ENCODE assay signal across 11 cellular contexts in the genomic region with DNA sequence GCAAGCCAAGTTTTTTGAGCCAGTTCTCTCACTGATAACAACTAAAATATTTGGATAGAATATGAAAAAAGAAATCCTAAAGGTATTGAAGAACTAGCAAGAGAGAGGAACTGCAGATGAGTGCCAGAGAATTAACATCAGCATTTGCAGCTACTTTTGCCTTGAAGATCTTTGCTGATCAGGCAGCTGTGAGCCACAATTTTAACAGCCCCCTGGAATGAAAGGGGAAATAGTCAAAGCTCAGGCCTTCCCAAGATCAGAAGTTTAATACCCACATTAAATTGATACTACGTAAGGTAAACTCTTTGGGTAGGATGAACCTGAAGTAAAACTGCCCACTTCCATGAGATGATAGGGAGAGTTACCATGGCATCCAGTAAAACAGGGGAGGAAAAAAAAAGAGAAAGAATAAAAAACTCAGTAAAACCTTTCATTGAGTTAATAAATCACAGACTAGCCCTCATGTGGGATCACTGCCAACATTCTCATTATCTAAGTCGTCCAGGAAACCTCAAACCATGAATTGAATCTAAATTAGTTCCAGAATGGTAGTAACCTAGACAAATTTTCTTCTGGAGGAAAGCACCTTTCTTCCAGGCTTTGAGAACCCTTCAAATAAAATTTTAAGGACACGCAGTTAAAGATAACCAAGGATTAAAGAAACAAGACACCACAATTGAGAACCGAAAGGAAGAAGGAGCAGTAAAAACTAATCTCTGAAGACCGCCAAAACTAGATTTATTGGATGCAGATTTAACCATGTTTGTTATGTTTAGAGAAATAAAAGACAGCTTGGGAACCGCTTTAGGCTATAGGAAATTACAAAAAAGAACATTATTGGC. TPM values are rescaled to one million over a fixed set of nuclear protein-coding genes. Genes with fewer than 3 reads are reported as not detected.
DNase-seq lines count a peak whose midpoint lies in the region; TF ChIP-seq lines count a peak whose summit lies in the region.
"Had no signal": no experiment of that assay in that cellular context is flagged by ENCODE, and none has a peak within 500 bp of the region (broad histone marks: within the 10 kb centered on the region; RNA-seq: fewer than 3 reads in every experiment).

No MANE protein-coding gene starts in this region.

- no peak for TF ChIP-seq CTCF in HFF-Myc (IDR thresholded peaks at IDR 0.05; ENCODE audit: low read depth, low read length, missing control alignments)

- no peaks in the 10 kb centered on the region for H3K27me3 ChIP-seq in adipocyte (replicated peaks; ENCODE audit: control insufficient read depth, insufficient read depth, low read length)
- H3K27me3 ChIP-seq: esophagus squamous epithelium had no signal

- H3K4me1 ChIP-seq in adipocyte (ENCODE audit: control insufficient read depth, insufficient read depth, low read length), result peaks cover 8% of the 10 kb centered on the region
- H3K4me1 ChIP-seq: parathyroid adenoma had no signal

- H3K9me3 Mint-ChIP-seq in T-helper 2 cell treated with Interferon-gamma antibody and Interleukin-4, amounts not matched to agents 5 μg/mL and 100 μg/mL, for 36 hours, result no peaks in the 10 kb centered on the region
- no peaks in the 10 kb centered on the region for H3K9me3 Mint-ChIP-seq in activated naive CD4-positive, alpha-beta T cell treated with anti-CD3 and anti-CD28 coated beads for 36 hours

- in situ Hi-C loops in ACHN (cut with HindIII; ENCODE audit: low pct_ligation_motif_present, low pct_unique_long_range_greater_than_20kb, low sequenced_read_pairs), result no loop called here

- peak; percentile 81 for DNase-seq in ACHN
- peak; percentile 96 for DNase-seq in HFF-Myc (ENCODE audit: extremely low read depth, low read depth)
- DNase-seq in adipocyte (ENCODE audit: low read depth), result peak; percentile 88
- DNase-seq in kidney glomerular epithelial cell (lab: John Stamatoyannopoulos, UW), result peak; percentile 83
- DNase-seq in NCI-H748 (lab: John Stamatoyannopoulos, UW; ENCODE audit: unreplicated experiment), result no peak
- no peak for DNase-seq in T-helper 2 cell treated with Interferon-gamma antibody and Interleukin-4, amounts not matched to agents 5 μg/mL and 100 μg/mL, for 36 hours (ENCODE audit: low spot score)
- DNase-seq in activated naive CD4-positive, alpha-beta T cell treated with anti-CD3 and anti-CD28 coated beads for 36 hours, result no peak
- DNase-seq in cardiac septum (ENCODE audit: low spot score), result no peak
- DNase-seq: esophagus squamous epithelium had no signal

- H3K27me3 Mint-ChIP-seq in T-helper 2 cell treated with Interferon-gamma antibody and Interleukin-4, amounts not matched to agents 5 μg/mL and 100 μg/mL, for 36 hours (ENCODE audit: low read depth), result no peaks in the 10 kb centered on the region
- H3K27me3 Mint-ChIP-seq in activated naive CD4-positive, alpha-beta T cell treated with anti-CD3 and anti-CD28 coated beads for 36 hours (ENCODE audit: low read depth), result no peaks in the 10 kb centered on the region

- no peak overlapping the region for H3K9ac ChIP-seq in adipocyte (ENCODE audit: low read length)
- H3K9ac ChIP-seq: parathyroid adenoma had no signal

- no peak overlapping the region for H3K4me3 Mint-ChIP-seq in T-helper 2 cell treated with Interferon-gamma antibody and Interleukin-4, amounts not matched to agents 5 μg/mL and 100 μg/mL, for 36 hours
- no peak overlapping the region for H3K4me3 Mint-ChIP-seq in activated naive CD4-positive, alpha-beta T cell treated with anti-CD3 and anti-CD28 coated beads for 36 hours

- no peaks in the 10 kb centered on the region for H3K4me1 Mint-ChIP-seq in T-helper 2 cell treated with Interferon-gamma antibody and Interleukin-4, amounts not matched to agents 5 μg/mL and 100 μg/mL, for 36 hours (ENCODE audit: low read depth)
- H3K4me1 Mint-ChIP-seq in activated naive CD4-positive, alpha-beta T cell treated with anti-CD3 and anti-CD28 coated beads for 36 hours (ENCODE audit: low read depth), result no peaks in the 10 kb centered on the region

- H3K9me3 ChIP-seq in adipocyte (ENCODE audit: control insufficient read depth, low read length), result no peaks in the 10 kb centered on the region
- H3K9me3 ChIP-seq: esophagus squamous epithelium, thoracic aorta had no signal

- intact Hi-C loops in activated naive CD4-positive, alpha-beta T cell treated with anti-CD3 and anti-CD28 coated beads for 36 hours (cut with micrococcal nuclease), result no loop called here
- intact Hi-C loops in cardiac septum (cut with DNase I), result no loop called here

- CTCF ChIA-PET in activated naive CD4-positive, alpha-beta T cell treated with anti-CD3 and anti-CD28 coated beads for 36 hours (lab: Charles Lee), result interaction anchor here (1.0 kb wide), 1 partner anchor 268 kb away, joined by 3 read pairs; no protein-coding TSS in a partner anchor

- H3K4me3 ChIP-seq in HFF-Myc (replicated peaks; ENCODE audit: low read depth, low read length) (no peak overlapping the region), adipocyte (ENCODE audit: low read length) (peak overlapping the region; percentile 29)
- H3K4me3 ChIP-seq: esophagus squamous epithelium, thoracic aorta had no signal

- peaks cover 10% of the 10 kb centered on the region for H3K36me3 Mint-ChIP-seq in T-helper 2 cell treated with Interferon-gamma antibody and Interleukin-4, amounts not matched to agents 5 μg/mL and 100 μg/mL, for 36 hours (ENCODE audit: low read depth)
- H3K36me3 Mint-ChIP-seq in activated naive CD4-positive, alpha-beta T cell treated with anti-CD3 and anti-CD28 coated beads for 36 hours (ENCODE audit: low read depth), result peaks cover 8% of the 10 kb centered on the region

- peaks cover 42% of the 10 kb centered on the region for H3K36me3 ChIP-seq in adipocyte (ENCODE audit: control insufficient read depth, insufficient read depth, low read length, severe bottlenecking)

- H3K27ac Mint-ChIP-seq in T-helper 2 cell treated with Interferon-gamma antibody and Interleukin-4, amounts not matched to agents 5 μg/mL and 100 μg/mL, for 36 hours, result no peak overlapping the region
- H3K27ac Mint-ChIP-seq in activated naive CD4-positive, alpha-beta T cell treated with anti-CD3 and anti-CD28 coated beads for 36 hours, result no peak overlapping the region

RNA-seq across cellular contexts. Expression of a gene that starts 28.3 kb away (rescaled TPM):
- 10 to 100 TPM; 71.8 to 79.2 TPM for total RNA-seq in activated naive CD4-positive, alpha-beta T cell treated with anti-CD3 and anti-CD28 coated beads for 36 hours
- total RNA-seq in cardiac septum, result 124 TPM

RNA-seq across cellular contexts. Expression of a gene that starts 33.8 kb away (rescaled TPM):
- 10 to 100 TPM; 47.4 to 53.5 TPM for total RNA-seq in activated naive CD4-positive, alpha-beta T cell treated with anti-CD3 and anti-CD28 coated beads for 36 hours
- 92.3 TPM for total RNA-seq in cardiac septum

Comparison
In these comparisons a context has a peak if more than half of its experiments do, and no peak if none do; other contexts are left out.
1. DNase-seq: peak in ACHN (single experiment), HFF-Myc (single experiment), adipocyte (single experiment) and kidney glomerular epithelial cell (single experiment); none in NCI-H748 (single experiment), T-helper 2 cell treated with Interferon-gamma antibody and Interleukin-4, amounts not matched to agents 5 μg/mL and 100 μg/mL, for 36 hours (single experiment), activated naive CD4-positive, alpha-beta T cell treated with anti-CD3 and anti-CD28 coated beads for 36 hours (single experiment) and cardiac septum (single experiment).